ENCODE assay signal across 1 cellular context in the genomic region with DNA sequence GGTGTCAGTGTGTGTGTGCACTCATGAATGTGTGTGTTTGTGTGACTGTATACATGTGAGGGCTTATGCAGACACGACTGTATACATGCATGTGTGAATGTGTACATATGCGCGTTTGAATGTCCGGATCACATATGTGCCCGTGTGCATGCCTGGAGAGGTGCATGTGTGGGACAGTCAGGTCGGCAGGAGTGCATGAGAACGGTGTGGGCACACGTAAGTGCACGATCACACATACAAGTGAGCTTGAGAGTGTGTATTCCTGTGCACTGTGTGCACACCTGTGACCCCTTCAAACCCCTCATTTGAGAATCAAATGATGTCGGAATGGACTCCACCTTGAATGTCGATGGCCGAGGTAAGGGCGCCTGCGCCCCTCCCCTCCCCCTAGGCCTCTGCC.
TF ChIP-seq lines count a peak whose summit lies in the region.

No MANE protein-coding gene starts in this region.

TF ChIP-seq in H1, 55 proteins besides CTCF, POLR2A, EP300 and RAD21:
- no peak for TF ChIP-seq RBBP5 (IDR thresholded peaks at IDR 0.05; ENCODE audit: borderline replicate concordance, low read depth, low read length)
- TF ChIP-seq PHF8 (conservative IDR thresholded peaks at IDR 0.05; ENCODE audit: low read depth, low read length) = no peak
- TF ChIP-seq, protein P1, sequence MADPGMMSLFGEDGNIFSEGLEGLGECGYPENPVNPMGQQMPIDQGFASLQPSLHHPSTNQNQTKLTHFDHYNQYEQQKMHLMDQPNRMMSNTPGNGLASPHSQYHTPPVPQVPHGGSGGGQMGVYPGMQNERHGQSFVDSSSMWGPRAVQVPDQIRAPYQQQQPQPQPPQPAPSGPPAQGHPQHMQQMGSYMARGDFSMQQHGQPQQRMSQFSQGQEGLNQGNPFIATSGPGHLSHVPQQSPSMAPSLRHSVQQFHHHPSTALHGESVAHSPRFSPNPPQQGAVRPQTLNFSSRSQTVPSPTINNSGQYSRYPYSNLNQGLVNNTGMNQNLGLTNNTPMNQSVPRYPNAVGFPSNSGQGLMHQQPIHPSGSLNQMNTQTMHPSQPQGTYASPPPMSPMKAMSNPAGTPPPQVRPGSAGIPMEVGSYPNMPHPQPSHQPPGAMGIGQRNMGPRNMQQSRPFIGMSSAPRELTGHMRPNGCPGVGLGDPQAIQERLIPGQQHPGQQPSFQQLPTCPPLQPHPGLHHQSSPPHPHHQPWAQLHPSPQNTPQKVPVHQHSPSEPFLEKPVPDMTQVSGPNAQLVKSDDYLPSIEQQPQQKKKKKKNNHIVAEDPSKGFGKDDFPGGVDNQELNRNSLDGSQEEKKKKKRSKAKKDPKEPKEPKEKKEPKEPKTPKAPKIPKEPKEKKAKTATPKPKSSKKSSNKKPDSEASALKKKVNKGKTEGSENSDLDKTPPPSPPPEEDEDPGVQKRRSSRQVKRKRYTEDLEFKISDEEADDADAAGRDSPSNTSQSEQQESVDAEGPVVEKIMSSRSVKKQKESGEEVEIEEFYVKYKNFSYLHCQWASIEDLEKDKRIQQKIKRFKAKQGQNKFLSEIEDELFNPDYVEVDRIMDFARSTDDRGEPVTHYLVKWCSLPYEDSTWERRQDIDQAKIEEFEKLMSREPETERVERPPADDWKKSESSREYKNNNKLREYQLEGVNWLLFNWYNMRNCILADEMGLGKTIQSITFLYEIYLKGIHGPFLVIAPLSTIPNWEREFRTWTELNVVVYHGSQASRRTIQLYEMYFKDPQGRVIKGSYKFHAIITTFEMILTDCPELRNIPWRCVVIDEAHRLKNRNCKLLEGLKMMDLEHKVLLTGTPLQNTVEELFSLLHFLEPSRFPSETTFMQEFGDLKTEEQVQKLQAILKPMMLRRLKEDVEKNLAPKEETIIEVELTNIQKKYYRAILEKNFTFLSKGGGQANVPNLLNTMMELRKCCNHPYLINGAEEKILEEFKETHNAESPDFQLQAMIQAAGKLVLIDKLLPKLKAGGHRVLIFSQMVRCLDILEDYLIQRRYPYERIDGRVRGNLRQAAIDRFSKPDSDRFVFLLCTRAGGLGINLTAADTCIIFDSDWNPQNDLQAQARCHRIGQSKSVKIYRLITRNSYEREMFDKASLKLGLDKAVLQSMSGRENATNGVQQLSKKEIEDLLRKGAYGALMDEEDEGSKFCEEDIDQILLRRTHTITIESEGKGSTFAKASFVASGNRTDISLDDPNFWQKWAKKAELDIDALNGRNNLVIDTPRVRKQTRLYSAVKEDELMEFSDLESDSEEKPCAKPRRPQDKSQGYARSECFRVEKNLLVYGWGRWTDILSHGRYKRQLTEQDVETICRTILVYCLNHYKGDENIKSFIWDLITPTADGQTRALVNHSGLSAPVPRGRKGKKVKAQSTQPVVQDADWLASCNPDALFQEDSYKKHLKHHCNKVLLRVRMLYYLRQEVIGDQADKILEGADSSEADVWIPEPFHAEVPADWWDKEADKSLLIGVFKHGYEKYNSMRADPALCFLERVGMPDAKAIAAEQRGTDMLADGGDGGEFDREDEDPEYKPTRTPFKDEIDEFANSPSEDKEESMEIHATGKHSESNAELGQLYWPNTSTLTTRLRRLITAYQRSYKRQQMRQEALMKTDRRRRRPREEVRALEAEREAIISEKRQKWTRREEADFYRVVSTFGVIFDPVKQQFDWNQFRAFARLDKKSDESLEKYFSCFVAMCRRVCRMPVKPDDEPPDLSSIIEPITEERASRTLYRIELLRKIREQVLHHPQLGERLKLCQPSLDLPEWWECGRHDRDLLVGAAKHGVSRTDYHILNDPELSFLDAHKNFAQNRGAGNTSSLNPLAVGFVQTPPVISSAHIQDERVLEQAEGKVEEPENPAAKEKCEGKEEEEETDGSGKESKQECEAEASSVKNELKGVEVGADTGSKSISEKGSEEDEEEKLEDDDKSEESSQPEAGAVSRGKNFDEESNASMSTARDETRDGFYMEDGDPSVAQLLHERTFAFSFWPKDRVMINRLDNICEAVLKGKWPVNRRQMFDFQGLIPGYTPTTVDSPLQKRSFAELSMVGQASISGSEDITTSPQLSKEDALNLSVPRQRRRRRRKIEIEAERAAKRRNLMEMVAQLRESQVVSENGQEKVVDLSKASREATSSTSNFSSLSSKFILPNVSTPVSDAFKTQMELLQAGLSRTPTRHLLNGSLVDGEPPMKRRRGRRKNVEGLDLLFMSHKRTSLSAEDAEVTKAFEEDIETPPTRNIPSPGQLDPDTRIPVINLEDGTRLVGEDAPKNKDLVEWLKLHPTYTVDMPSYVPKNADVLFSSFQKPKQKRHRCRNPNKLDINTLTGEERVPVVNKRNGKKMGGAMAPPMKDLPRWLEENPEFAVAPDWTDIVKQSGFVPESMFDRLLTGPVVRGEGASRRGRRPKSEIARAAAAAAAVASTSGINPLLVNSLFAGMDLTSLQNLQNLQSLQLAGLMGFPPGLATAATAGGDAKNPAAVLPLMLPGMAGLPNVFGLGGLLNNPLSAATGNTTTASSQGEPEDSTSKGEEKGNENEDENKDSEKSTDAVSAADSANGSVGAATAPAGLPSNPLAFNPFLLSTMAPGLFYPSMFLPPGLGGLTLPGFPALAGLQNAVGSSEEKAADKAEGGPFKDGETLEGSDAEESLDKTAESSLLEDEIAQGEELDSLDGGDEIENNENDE (IDR thresholded peaks at IDR 0.05; ENCODE audit: insufficient replicate concordance, low read length) = no peak
- TF ChIP-seq CTBP2 (IDR thresholded peaks at IDR 0.05; ENCODE audit: borderline replicate concordance, insufficient read depth, insufficient read length, low read length) = no peak
- no peak for TF ChIP-seq CBX5 (IDR thresholded peaks at IDR 0.05; ENCODE audit: low read depth, low read length)
